Comparison of ENCODE assay signal across 1 cellular context in genomic region chr10:14389981-14390590, GRCh38.
TF ChIP-seq lines count a peak whose summit lies in the region.

No MANE protein-coding gene starts in this region.

TF ChIP-seq in GM12878, 131 proteins besides CTCF, POLR2A, EP300 and RAD21 (continued from another document and continues in another):
- peak; percentile 49; the same call in 1 of the 2 replicates for TF ChIP-seq PML (IDR thresholded peaks at IDR 0.05; ENCODE audit: low read length)
- no peak for TF ChIP-seq E2F4 (IDR thresholded peaks at IDR 0.05; ENCODE audit: low read depth, low read length)
- 0 out of 2 replicates have a peak, but pooled peaks have one; percentile 46 for TF ChIP-seq EZH2 (IDR thresholded peaks at IDR 0.05; ENCODE audit: borderline replicate concordance, control insufficient read depth, low read depth, low read length)
- no peak for TF ChIP-seq FOXK2 (IDR thresholded peaks at IDR 0.05)
- peak; percentile 79; the same call in 1 of the 2 replicates for TF ChIP-seq TBL1XR1 (IDR thresholded peaks at IDR 0.05; ENCODE audit: low read depth, low read length)
- no peak for TF ChIP-seq RB1 (IDR thresholded peaks at IDR 0.05; ENCODE audit: borderline replicate concordance)
- 0 out of 2 replicates have a peak, but pooled peaks have one; percentile 45 for TF ChIP-seq TCF12 (IDR thresholded peaks at IDR 0.05; ENCODE audit: low read depth, low read length)
- no peak for TF ChIP-seq RELA (IDR thresholded peaks at IDR 0.05; ENCODE audit: borderline replicate concordance, partially characterized antibody)
- no peak for TF ChIP-seq SUZ12 (IDR thresholded peaks at IDR 0.05; ENCODE audit: unreplicated experiment)
- no peak for TF ChIP-seq CEBPB (IDR thresholded peaks at IDR 0.05; ENCODE audit: borderline replicate concordance in 1 of 2, low read depth in 2 of 2, low read length in 2 of 2)
- no peak for TF ChIP-seq SUPT20H (IDR thresholded peaks at IDR 0.05; ENCODE audit: borderline replicate concordance, control insufficient read depth, low read depth, low read length)
- TF ChIP-seq SREBF1 (IDR thresholded peaks at IDR 0.05; ENCODE audit: low read length), result no peak
- no peak for TF ChIP-seq GABPA (IDR thresholded peaks at IDR 0.05; ENCODE audit: low read depth)
- no peak for TF ChIP-seq CHD2 (IDR thresholded peaks at IDR 0.05; ENCODE audit: borderline replicate concordance, low read depth, low read length)
- TF ChIP-seq SPI1 (IDR thresholded peaks at IDR 0.05; ENCODE audit: borderline replicate concordance, insufficient read depth, low read depth, low read length), result no peak
- TF ChIP-seq BCL11A (IDR thresholded peaks at IDR 0.05; ENCODE audit: low read depth, low read length), result peak; percentile 95
- TF ChIP-seq ZBTB33 (IDR thresholded peaks at IDR 0.05), result no peak
- no peak for TF ChIP-seq ZNF622 (IDR thresholded peaks at IDR 0.05)
- TF ChIP-seq BACH1 (IDR thresholded peaks at IDR 0.05; ENCODE audit: borderline replicate concordance), result peak; percentile 87; the same call in 1 of the 2 replicates
- TF ChIP-seq, protein P1, sequence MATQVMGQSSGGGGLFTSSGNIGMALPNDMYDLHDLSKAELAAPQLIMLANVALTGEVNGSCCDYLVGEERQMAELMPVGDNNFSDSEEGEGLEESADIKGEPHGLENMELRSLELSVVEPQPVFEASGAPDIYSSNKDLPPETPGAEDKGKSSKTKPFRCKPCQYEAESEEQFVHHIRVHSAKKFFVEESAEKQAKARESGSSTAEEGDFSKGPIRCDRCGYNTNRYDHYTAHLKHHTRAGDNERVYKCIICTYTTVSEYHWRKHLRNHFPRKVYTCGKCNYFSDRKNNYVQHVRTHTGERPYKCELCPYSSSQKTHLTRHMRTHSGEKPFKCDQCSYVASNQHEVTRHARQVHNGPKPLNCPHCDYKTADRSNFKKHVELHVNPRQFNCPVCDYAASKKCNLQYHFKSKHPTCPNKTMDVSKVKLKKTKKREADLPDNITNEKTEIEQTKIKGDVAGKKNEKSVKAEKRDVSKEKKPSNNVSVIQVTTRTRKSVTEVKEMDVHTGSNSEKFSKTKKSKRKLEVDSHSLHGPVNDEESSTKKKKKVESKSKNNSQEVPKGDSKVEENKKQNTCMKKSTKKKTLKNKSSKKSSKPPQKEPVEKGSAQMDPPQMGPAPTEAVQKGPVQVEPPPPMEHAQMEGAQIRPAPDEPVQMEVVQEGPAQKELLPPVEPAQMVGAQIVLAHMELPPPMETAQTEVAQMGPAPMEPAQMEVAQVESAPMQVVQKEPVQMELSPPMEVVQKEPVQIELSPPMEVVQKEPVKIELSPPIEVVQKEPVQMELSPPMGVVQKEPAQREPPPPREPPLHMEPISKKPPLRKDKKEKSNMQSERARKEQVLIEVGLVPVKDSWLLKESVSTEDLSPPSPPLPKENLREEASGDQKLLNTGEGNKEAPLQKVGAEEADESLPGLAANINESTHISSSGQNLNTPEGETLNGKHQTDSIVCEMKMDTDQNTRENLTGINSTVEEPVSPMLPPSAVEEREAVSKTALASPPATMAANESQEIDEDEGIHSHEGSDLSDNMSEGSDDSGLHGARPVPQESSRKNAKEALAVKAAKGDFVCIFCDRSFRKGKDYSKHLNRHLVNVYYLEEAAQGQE (IDR thresholded peaks at IDR 0.05; ENCODE audit: low read depth, low read length), result no peak
- TF ChIP-seq POLR2AphosphoS5 (IDR thresholded peaks at IDR 0.05; ENCODE audit: low read length), result no peak
- peak; percentile 82 for TF ChIP-seq MLLT1 (IDR thresholded peaks at IDR 0.05)
- TF ChIP-seq NFIC (IDR thresholded peaks at IDR 0.05; ENCODE audit: low read depth, low read length), result peak; percentile 94
- TF ChIP-seq MEF2A (IDR thresholded peaks at IDR 0.05; ENCODE audit: insufficient read depth, low read depth, low read length), result 0 out of 2 replicates have a peak, but pooled peaks have one; percentile 52
- TF ChIP-seq NFXL1 (IDR thresholded peaks at IDR 0.05; ENCODE audit: borderline replicate concordance), result no peak
- peak; percentile 94 for TF ChIP-seq ZNF217 (IDR thresholded peaks at IDR 0.05)
- no peak for TF ChIP-seq KDM1A (IDR thresholded peaks at IDR 0.05; ENCODE audit: borderline replicate concordance)
- no peak for TF ChIP-seq PAX8 (IDR thresholded peaks at IDR 0.05)
- TF ChIP-seq ZNF384 (IDR thresholded peaks at IDR 0.05; ENCODE audit: borderline replicate concordance, low read depth, low read length), result no peak
- TF ChIP-seq RAD51 (IDR thresholded peaks at IDR 0.05), result no peak
- peak; percentile 98 for TF ChIP-seq MTA2 (IDR thresholded peaks at IDR 0.05; ENCODE audit: low read depth)
- peak; percentile 75; the same call in 1 of the 2 replicates for TF ChIP-seq MTA3 (IDR thresholded peaks at IDR 0.05; ENCODE audit: borderline replicate concordance, low read length)
- TF ChIP-seq NBN (IDR thresholded peaks at IDR 0.05), result peak; percentile 72; the same call in 1 of the 2 replicates
- TF ChIP-seq, protein P2, sequence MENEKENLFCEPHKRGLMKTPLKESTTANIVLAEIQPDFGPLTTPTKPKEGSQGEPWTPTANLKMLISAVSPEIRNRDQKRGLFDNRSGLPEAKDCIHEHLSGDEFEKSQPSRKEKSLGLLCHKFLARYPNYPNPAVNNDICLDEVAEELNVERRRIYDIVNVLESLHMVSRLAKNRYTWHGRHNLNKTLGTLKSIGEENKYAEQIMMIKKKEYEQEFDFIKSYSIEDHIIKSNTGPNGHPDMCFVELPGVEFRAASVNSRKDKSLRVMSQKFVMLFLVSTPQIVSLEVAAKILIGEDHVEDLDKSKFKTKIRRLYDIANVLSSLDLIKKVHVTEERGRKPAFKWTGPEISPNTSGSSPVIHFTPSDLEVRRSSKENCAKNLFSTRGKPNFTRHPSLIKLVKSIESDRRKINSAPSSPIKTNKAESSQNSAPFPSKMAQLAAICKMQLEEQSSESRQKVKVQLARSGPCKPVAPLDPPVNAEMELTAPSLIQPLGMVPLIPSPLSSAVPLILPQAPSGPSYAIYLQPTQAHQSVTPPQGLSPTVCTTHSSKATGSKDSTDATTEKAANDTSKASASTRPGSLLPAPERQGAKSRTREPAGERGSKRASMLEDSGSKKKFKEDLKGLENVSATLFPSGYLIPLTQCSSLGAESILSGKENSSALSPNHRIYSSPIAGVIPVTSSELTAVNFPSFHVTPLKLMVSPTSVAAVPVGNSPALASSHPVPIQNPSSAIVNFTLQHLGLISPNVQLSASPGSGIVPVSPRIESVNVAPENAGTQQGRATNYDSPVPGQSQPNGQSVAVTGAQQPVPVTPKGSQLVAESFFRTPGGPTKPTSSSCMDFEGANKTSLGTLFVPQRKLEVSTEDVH (IDR thresholded peaks at IDR 0.05; ENCODE audit: low read depth, partially characterized antibody), result no peak
- TF ChIP-seq, protein P3, sequence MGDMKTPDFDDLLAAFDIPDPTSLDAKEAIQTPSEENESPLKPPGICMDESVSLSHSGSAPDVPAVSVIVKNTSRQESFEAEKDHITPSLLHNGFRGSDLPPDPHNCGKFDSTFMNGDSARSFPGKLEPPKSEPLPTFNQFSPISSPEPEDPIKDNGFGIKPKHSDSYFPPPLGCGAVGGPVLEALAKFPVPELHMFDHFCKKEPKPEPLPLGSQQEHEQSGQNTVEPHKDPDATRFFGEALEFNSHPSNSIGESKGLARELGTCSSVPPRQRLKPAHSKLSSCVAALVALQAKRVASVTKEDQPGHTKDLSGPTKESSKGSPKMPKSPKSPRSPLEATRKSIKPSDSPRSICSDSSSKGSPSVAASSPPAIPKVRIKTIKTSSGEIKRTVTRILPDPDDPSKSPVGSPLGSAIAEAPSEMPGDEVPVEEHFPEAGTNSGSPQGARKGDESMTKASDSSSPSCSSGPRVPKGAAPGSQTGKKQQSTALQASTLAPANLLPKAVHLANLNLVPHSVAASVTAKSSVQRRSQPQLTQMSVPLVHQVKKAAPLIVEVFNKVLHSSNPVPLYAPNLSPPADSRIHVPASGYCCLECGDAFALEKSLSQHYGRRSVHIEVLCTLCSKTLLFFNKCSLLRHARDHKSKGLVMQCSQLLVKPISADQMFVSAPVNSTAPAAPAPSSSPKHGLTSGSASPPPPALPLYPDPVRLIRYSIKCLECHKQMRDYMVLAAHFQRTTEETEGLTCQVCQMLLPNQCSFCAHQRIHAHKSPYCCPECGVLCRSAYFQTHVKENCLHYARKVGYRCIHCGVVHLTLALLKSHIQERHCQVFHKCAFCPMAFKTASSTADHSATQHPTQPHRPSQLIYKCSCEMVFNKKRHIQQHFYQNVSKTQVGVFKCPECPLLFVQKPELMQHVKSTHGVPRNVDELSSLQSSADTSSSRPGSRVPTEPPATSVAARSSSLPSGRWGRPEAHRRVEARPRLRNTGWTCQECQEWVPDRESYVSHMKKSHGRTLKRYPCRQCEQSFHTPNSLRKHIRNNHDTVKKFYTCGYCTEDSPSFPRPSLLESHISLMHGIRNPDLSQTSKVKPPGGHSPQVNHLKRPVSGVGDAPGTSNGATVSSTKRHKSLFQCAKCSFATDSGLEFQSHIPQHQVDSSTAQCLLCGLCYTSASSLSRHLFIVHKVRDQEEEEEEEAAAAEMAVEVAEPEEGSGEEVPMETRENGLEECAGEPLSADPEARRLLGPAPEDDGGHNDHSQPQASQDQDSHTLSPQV (IDR thresholded peaks at IDR 0.05), result no peak
- TF ChIP-seq, protein P4, sequence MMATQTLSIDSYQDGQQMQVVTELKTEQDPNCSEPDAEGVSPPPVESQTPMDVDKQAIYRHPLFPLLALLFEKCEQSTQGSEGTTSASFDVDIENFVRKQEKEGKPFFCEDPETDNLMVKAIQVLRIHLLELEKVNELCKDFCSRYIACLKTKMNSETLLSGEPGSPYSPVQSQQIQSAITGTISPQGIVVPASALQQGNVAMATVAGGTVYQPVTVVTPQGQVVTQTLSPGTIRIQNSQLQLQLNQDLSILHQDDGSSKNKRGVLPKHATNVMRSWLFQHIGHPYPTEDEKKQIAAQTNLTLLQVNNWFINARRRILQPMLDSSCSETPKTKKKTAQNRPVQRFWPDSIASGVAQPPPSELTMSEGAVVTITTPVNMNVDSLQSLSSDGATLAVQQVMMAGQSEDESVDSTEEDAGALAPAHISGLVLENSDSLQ (IDR thresholded peaks at IDR 0.05), result peak; percentile 25; the same call in 1 of the 2 replicates
- no peak for TF ChIP-seq YY1 (IDR thresholded peaks at IDR 0.05; ENCODE audit: low read depth, low read length)
- TF ChIP-seq, protein P5, sequence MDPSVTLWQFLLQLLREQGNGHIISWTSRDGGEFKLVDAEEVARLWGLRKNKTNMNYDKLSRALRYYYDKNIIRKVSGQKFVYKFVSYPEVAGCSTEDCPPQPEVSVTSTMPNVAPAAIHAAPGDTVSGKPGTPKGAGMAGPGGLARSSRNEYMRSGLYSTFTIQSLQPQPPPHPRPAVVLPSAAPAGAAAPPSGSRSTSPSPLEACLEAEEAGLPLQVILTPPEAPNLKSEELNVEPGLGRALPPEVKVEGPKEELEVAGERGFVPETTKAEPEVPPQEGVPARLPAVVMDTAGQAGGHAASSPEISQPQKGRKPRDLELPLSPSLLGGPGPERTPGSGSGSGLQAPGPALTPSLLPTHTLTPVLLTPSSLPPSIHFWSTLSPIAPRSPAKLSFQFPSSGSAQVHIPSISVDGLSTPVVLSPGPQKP (IDR thresholded peaks at IDR 0.05; ENCODE audit: low read depth, low read length), result no peak
- no peak for TF ChIP-seq SMARCA5 (IDR thresholded peaks at IDR 0.05)
- peak; percentile 93 for TF ChIP-seq IKZF1 (conservative IDR thresholded peaks at IDR 0.05)
- TF ChIP-seq HDGF (IDR thresholded peaks at IDR 0.05), result no peak
